8 cellular contexts compared by ENCODE assay signal in genomic region chr1:11681071-11681771, GRCh38. TPM values are rescaled to one million over a fixed set of nuclear protein-coding genes. Genes with fewer than 3 reads are reported as not detected.
DNase-seq lines count a peak whose midpoint lies in the region; ATAC-seq and TF ChIP-seq lines count a peak whose summit lies in the region.

TSS of gene MAD2L2 (minus strand) at chr1:11681148. CDS start at chr1:11680601, 547 bp downstream.

- 0 out of 2 replicates have a peak, but pooled peaks cover 2% of the 10 kb centered on the region for H3K9me1 ChIP-seq in IMR-90 (ENCODE audit: insufficient read depth, low read length)

- peak; percentile 43 for TF ChIP-seq POLR2A in IMR-90 (IDR thresholded peaks at IDR 0.05; ENCODE audit: low read depth, low read length)

- 0% methylated on average over 26 of the region's 71 CpGs; no CpG with 5 or more reads in 1 of the 2 experiments for WGBS in IMR-90 (ENCODE audit: extremely low coverage in 2 of 2, insufficient read length in 1 of 2), 2 experiments

- CTCF ChIA-PET in IMR-90 (lab: Yijun Ruan, JAX): interaction anchor here (0.9 to 1.5 kb wide), 2 partner anchors 17 to 39 kb away, joined by 4 read pairs; partner anchors contain the start of gene FBXO6

- H3K4me3 Mint-ChIP-seq in nephron progenitor cell: peak within 1 kb of the TSS; percentile 91

- H2AK5ac ChIP-seq in IMR-90 (ENCODE audit: low read depth, low read length): peak within 1 kb of the TSS; percentile 70; the same call in 1 of the 2 replicates

- H3K36me3 ChIP-seq in IMR-90 (ENCODE audit: control insufficient read depth, insufficient read depth, low read length): peaks cover 10% of the 10 kb centered on the region
- peaks cover 14% of the 10 kb centered on the region for H3K36me3 ChIP-seq in RWPE2 (ENCODE audit: low read depth)

- H4K5ac ChIP-seq in IMR-90 (ENCODE audit: low read depth, low read length): peak within 1 kb of the TSS; percentile 72

- in situ Hi-C loops in IMR-90 (cut with MboI; ENCODE audit: low sequenced_read_pairs): no loop called here

- H4K91ac ChIP-seq in IMR-90 (ENCODE audit: insufficient read depth, low read depth, low read length): peak within 1 kb of the TSS; percentile 63

- H3K27me3 ChIP-seq in IMR-90 (ENCODE audit: control insufficient read depth, insufficient read depth, low read length): peaks cover 5% of the 10 kb centered on the region
- H3K27me3 ChIP-seq in RWPE2 (ENCODE audit: insufficient read depth, poor library complexity, severe bottlenecking): no peaks in the 10 kb centered on the region

- TF ChIP-seq RAD21 in IMR-90 (IDR thresholded peaks at IDR 0.05; ENCODE audit: low read length): no peak

- H2BK20ac ChIP-seq in IMR-90 (ENCODE audit: low read depth, low read length): peak within 1 kb of the TSS; percentile 61; the same call in 1 of the 2 replicates

- DNase-seq in DMS153 (lab: John Stamatoyannopoulos, UW): peak; percentile 75
- DNase-seq in IMR-90: peak; percentile 75
- DNase-seq in RWPE2 (ENCODE audit: low spot score): peak; percentile 80
- DNase-seq in activated T-helper 9 cell treated with anti-CD3 and anti-CD28 coated beads, Interleukin-2, amount 50 U/mL, for 16 hours (ENCODE audit: low read depth): peak; percentile 87
- DNase-seq in fibroblast of the aortic adventitia (ENCODE audit: low read depth): peak; percentile 63
- peak; percentile 91 for DNase-seq in nephron progenitor cell
- peak; percentile 95 for DNase-seq in stimulated activated naive CD8-positive, alpha-beta T cell treated with anti-CD3 and anti-CD28 coated beads, Interleukin-15, Interleukin-2, amounts not matched to agents 100 U/mL and 50 U/mL, for 24 hours

- H2BK120ac ChIP-seq in IMR-90 (ENCODE audit: low read depth, low read length): peak within 1 kb of the TSS; percentile 59

- peak within 1 kb of the TSS; percentile 61 for H3K14ac ChIP-seq in IMR-90 (replicated peaks; ENCODE audit: low read depth, low read length)

- H3K9ac ChIP-seq in IMR-90 (ENCODE audit: low read depth, low read length): peak within 1 kb of the TSS; percentile 80

- intact Hi-C loops in IMR-90 (cut with micrococcal nuclease): loop anchor here (2.0 to 5.0 kb wide), 3 partner anchors 24 to 121 kb away; no protein-coding TSS in a partner anchor

- peak within 1 kb of the TSS; percentile 83 for H3K18ac ChIP-seq in IMR-90 (ENCODE audit: low read depth, low read length)

- peak within 1 kb of the TSS; percentile 82 for H3K27ac Mint-ChIP-seq in nephron progenitor cell

- H3K4me3 ChIP-seq in IMR-90 (ENCODE audit: insufficient read depth, low read depth, low read length) (peak within 1 kb of the TSS; percentile 81), RWPE2 (ENCODE audit: severe bottlenecking) (peak within 1 kb of the TSS; percentile 68), fibroblast of the aortic adventitia (ENCODE audit: low read depth, low read length) (peak within 1 kb of the TSS; percentile 86)

- H2BK15ac ChIP-seq in IMR-90 (ENCODE audit: low read depth, low read length): no peak within 1 kb of the TSS

- peak within 1 kb of the TSS; percentile 84 for H3K27ac ChIP-seq in IMR-90 (ENCODE audit: insufficient read depth, low read length)
- H3K27ac ChIP-seq in RWPE2 (ENCODE audit: poor library complexity, severe bottlenecking): peak within 1 kb of the TSS; percentile 37

- H3K4me1 Mint-ChIP-seq in nephron progenitor cell: peaks cover 41% of the 10 kb centered on the region

- H4K20me1 ChIP-seq in IMR-90 (ENCODE audit: insufficient read depth, low read length): no peaks in the 10 kb centered on the region

- peaks cover 8% of the 10 kb centered on the region for H3K27me3 Mint-ChIP-seq in nephron progenitor cell (ENCODE audit: low read depth, poor library complexity)

- POLR2A ChIA-PET in IMR-90 (lab: Charles Lee; ENCODE audit: unreplicated experiment): no interaction called here

- peaks cover 5% of the 10 kb centered on the region for H3K36me3 Mint-ChIP-seq in nephron progenitor cell (ENCODE audit: low read depth)

- H2AFZ ChIP-seq in IMR-90 (replicated peaks; ENCODE audit: low read length, poor library complexity): peak within 1 kb of the TSS; percentile 94

- H3K79me1 ChIP-seq in IMR-90 (ENCODE audit: low read depth in 1 of 2, low read length in 2 of 2): peaks cover 7 to 17% of the 10 kb centered on the region in 2 experiments; a peak in 3 of 4 replicates

- peak within 1 kb of the TSS; percentile 66 for H3K4ac ChIP-seq in IMR-90 (ENCODE audit: low read depth, low read length)

- H3K9me3 ChIP-seq in IMR-90 (ENCODE audit: control insufficient read depth, insufficient read depth, low read length): no peaks in the 10 kb centered on the region
- no peaks in the 10 kb centered on the region for H3K9me3 ChIP-seq in RWPE2 (ENCODE audit: severe bottlenecking)

- no peaks in the 10 kb centered on the region for H3K9me3 Mint-ChIP-seq in nephron progenitor cell

- H3K4me1 ChIP-seq in IMR-90 (ENCODE audit: control insufficient read depth, insufficient read depth, low read length): peaks cover 3% of the 10 kb centered on the region
- no peaks in the 10 kb centered on the region for H3K4me1 ChIP-seq in RWPE2 (ENCODE audit: insufficient read depth, poor library complexity, severe bottlenecking)

- dilution Hi-C loops in IMR-90 (cut with HindIII; ENCODE audit: low sequenced_read_pairs, unreplicated experiment): no loop called here

- H2BK5ac ChIP-seq in IMR-90 (ENCODE audit: low read depth, low read length, poor library complexity, severe bottlenecking): peak within 1 kb of the TSS; percentile 79

- H2AK9ac ChIP-seq in IMR-90 (replicated peaks; ENCODE audit: low read depth, low read length, poor library complexity): peak within 1 kb of the TSS; percentile 73

- ATAC-seq in GM21515 (IDR thresholded peaks at IDR 0.05; ENCODE audit: unreplicated experiment) (peak; percentile 78), IMR-90 (ENCODE audit: low read depth) (peak; percentile 94), RWPE2 (ENCODE audit: low read depth) (peak; percentile 89)
- ATAC-seq in stimulated activated naive CD8-positive, alpha-beta T cell treated with anti-CD3 and anti-CD28 coated beads, Interleukin-15, Interleukin-2, amounts not matched to agents 100 U/mL and 50 U/mL, for 24 hours: peak; percentile 93

- H3K23ac ChIP-seq in IMR-90 (ENCODE audit: low read depth, low read length): peak within 1 kb of the TSS; percentile 38

- H3K56ac ChIP-seq in IMR-90 (ENCODE audit: extremely low read depth, insufficient read depth, low read length): no peak within 1 kb of the TSS; the same call in 1 of the 2 replicates

- H4K8ac ChIP-seq in IMR-90 (ENCODE audit: low read depth in 2 of 2, low read length in 2 of 2): peak within 1 kb of the TSS; percentile 47 to 66

- no TSS peak for BruUV-seq in IMR-90 (replicated peaks; lab: Mats Ljungman, UMichigan)

- peak within 1 kb of the TSS; percentile 99 for H3K4me2 ChIP-seq in IMR-90 (ENCODE audit: low read depth, low read length)

- no peak for TF ChIP-seq CTCF in IMR-90 (conservative IDR thresholded peaks at IDR 0.05; ENCODE audit: low read depth, low read length)
- TF ChIP-seq CTCF in RWPE2 (IDR thresholded peaks at IDR 0.05; ENCODE audit: poor library complexity, severe bottlenecking): no peak
- TF ChIP-seq CTCF in fibroblast of the aortic adventitia (IDR thresholded peaks at IDR 0.05; ENCODE audit: insufficient read depth, low read length): no peak
- no peak for TF ChIP-seq CTCF in nephron progenitor cell (IDR thresholded peaks at IDR 0.05)

TF ChIP-seq in IMR-90, 13 proteins besides CTCF, POLR2A, EP300 and RAD21:
- TF ChIP-seq, protein P1, sequence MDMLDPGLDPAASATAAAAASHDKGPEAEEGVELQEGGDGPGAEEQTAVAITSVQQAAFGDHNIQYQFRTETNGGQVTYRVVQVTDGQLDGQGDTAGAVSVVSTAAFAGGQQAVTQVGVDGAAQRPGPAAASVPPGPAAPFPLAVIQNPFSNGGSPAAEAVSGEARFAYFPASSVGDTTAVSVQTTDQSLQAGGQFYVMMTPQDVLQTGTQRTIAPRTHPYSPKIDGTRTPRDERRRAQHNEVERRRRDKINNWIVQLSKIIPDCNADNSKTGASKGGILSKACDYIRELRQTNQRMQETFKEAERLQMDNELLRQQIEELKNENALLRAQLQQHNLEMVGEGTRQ (IDR thresholded peaks at IDR 0.05; ENCODE audit: low read depth, low read length): no peak
- peak; percentile 78; the same call in 1 of the 2 replicates for TF ChIP-seq MAZ (IDR thresholded peaks at IDR 0.05; ENCODE audit: borderline replicate concordance, low read depth, low read length)

RNA-seq across cellular contexts. Expression of gene MAD2L2, which starts in this region (rescaled TPM):
- 44.6 and 47.5 TPM in 2 replicates for total RNA-seq in IMR-90 (2012; rRNA removed)
- polyA plus RNA-seq in IMR-90 (2012; rRNA removed): 70.9 and 80.4 TPM in 2 replicates
- 71.3 and 77.4 TPM in 2 replicates for polyA plus RNA-seq in IMR-90 (2012; cell fraction: cytosol; rRNA removed)
- 53.4 and 70.4 TPM in 2 replicates for polyA plus RNA-seq in IMR-90 (2012; cell fraction: nucleus; rRNA removed; ENCODE audit: low replicate concordance)
- total RNA-seq in fibroblast of the aortic adventitia (ENCODE audit: low replicate concordance): 17.6 and 33.1 TPM in 2 replicates

Comparison
In these comparisons a context has a peak if more than half of its experiments do, and no peak if none do; other contexts are left out.
1. Peak in every context shown above with its lines: DNase-seq, ATAC-seq, H3K4me3 ChIP-seq and H3K27ac ChIP-seq.